9 cellular contexts compared by ENCODE assay signal in the genomic region with DNA sequence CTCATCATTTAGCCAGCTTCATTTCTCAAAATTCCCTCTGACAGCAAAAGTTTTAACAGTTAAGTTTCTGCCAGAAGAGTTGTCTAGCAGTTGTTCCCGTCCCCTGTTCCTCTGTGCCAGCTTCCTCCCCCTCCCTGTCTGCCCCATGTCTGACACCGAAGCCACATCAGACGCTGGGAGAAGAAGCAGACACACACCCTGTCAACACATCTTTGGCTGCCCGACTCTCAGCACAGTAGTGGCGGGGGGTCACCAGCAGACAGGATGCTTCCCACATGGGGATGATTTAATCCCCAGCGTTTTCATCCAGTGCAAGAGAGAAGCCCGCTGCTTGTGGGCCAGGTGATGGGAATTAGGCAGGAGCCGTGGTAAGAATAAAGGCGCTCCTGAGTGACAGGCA.
DNase-seq lines count a peak whose midpoint lies in the region; ATAC-seq, FAIRE-seq and TF ChIP-seq lines count a peak whose summit lies in the region.
"Had no signal": no experiment of that assay in that cellular context is flagged by ENCODE, and none has a peak within 500 bp of the region (broad histone marks: within the 10 kb centered on the region; RNA-seq: fewer than 3 reads in every experiment).

No MANE protein-coding gene starts in this region.

- H3K27me3 ChIP-seq in adipocyte (replicated peaks; ENCODE audit: control insufficient read depth, insufficient read depth, low read length): no peaks in the 10 kb centered on the region

- peak overlapping the region; percentile 84 for H3K9ac ChIP-seq in adipocyte (ENCODE audit: low read length)

- peaks cover 12 to 27% (median 15%) of the 10 kb centered on the region in 7 donors for H3K9me3 Mint-ChIP-seq in CD14-positive monocyte

- H3K27ac Mint-ChIP-seq in CD14-positive monocyte: peak overlapping the region in 1 of 7 donors; percentile 19

- FAIRE-seq in D721Med (lab: Jason Lieb, UNC): no peak
- FAIRE-seq: GM19239 had no signal

- peak overlapping the region; percentile 62 for H3K4me3 ChIP-seq in adipocyte (ENCODE audit: low read length)

- H3K4me1 Mint-ChIP-seq in CD14-positive monocyte: peaks cover 14% of the 10 kb centered on the region

- ATAC-seq in stimulated activated naive CD8-positive, alpha-beta T cell treated with anti-CD3 and anti-CD28 coated beads, Interleukin-15, Interleukin-2, amounts not matched to agents 100 U/mL and 50 U/mL, for 24 hours: peak; percentile 69

- TF ChIP-seq CTCF in CD14-positive monocyte (IDR thresholded peaks at IDR 0.05) (no peak), D721Med (IDR thresholded peaks at IDR 0.05; ENCODE audit: insufficient read depth, missing control alignments) (no peak)

- no peaks in the 10 kb centered on the region for H3K36me3 ChIP-seq in adipocyte (ENCODE audit: control insufficient read depth, insufficient read depth, low read length, severe bottlenecking)

- H3K4me1 ChIP-seq in adipocyte (ENCODE audit: control insufficient read depth, insufficient read depth, low read length): peaks cover 37% of the 10 kb centered on the region

- H3K36me3 Mint-ChIP-seq in CD14-positive monocyte: no peaks in the 10 kb centered on the region

- intact Hi-C loops in CD14-positive monocyte (cut with micrococcal nuclease): no loop called here

- H3K9me3 ChIP-seq in adipocyte (ENCODE audit: control insufficient read depth, low read length): peaks cover 22% of the 10 kb centered on the region

- peaks cover 0 to 3% (median 0%) of the 10 kb centered on the region in 3 donors for H3K27me3 Mint-ChIP-seq in CD14-positive monocyte (ENCODE audit: low read depth in 3 of 3)

- peak in 3 of 5 donors; percentile 14 to 25 (median 15) for DNase-seq in T-helper 1 cell
- DNase-seq in adipocyte (ENCODE audit: low read depth): no peak
- DNase-seq in medulla oblongata (ENCODE audit: extremely low spot score): peak; percentile 36
- peak; percentile 20 for DNase-seq in stimulated activated naive CD8-positive, alpha-beta T cell treated with anti-CD3 and anti-CD28 coated beads, Interleukin-15, Interleukin-2, amounts not matched to agents 100 U/mL and 50 U/mL, for 24 hours
- DNase-seq in H4 (ENCODE audit: low spot score): no peak
- no peak for DNase-seq in CD14-positive monocyte (ENCODE audit: low spot score)
- DNase-seq in D721Med (ENCODE audit: insufficient read length, low spot score): no peak
- DNase-seq in putamen (ENCODE audit: low spot score): no peak

- peak overlapping the region in 1 of 2 donors; percentile 65 for H3K4me3 Mint-ChIP-seq in CD14-positive monocyte

Comparison
In these comparisons a context has a peak if more than half of its experiments do, and no peak if none do; other contexts are left out.
1. DNase-seq: peak in T-helper 1 cell (3 of 5), medulla oblongata (single experiment) and stimulated activated naive CD8-positive, alpha-beta T cell treated with anti-CD3 and anti-CD28 coated beads, Interleukin-15, Interleukin-2, amounts not matched to agents 100 U/mL and 50 U/mL, for 24 hours (single experiment); none in adipocyte (single experiment), H4 (single experiment), CD14-positive monocyte (single experiment), D721Med (single experiment) and putamen (single experiment).